ENCODE assay signal across 2 cellular contexts in genomic region chr1:43951021-43951985, GRCh38.
TF ChIP-seq lines count a peak whose summit lies in the region.

No MANE protein-coding gene starts in this region.

TF ChIP-seq in IMR-90, 13 proteins besides CTCF, POLR2A, EP300 and RAD21 (continued from another document):
- TF ChIP-seq ELK1 (IDR thresholded peaks at IDR 0.05; ENCODE audit: borderline replicate concordance, low read depth, low read length) (no peak), USF2 (IDR thresholded peaks at IDR 0.05; ENCODE audit: low read depth, low read length) (no peak), SMC3 (IDR thresholded peaks at IDR 0.05; ENCODE audit: low read depth, low read length) (no peak), NFE2L2 (IDR thresholded peaks at IDR 0.05; ENCODE audit: low read depth, low read length) (no peak), RFX5 (IDR thresholded peaks at IDR 0.05; ENCODE audit: low read depth, low read length) (no peak), CHD1 (IDR thresholded peaks at IDR 0.05; ENCODE audit: low read depth, low read length) (no peak), BHLHE40 (IDR thresholded peaks at IDR 0.05; ENCODE audit: low read depth, low read length) (no peak)

TF ChIP-seq in WTC11, 78 proteins besides CTCF, POLR2A, EP300 and RAD21:
- TF ChIP-seq ZNF532 (CRISPR knock-in tag; IDR thresholded peaks at IDR 0.05; ENCODE audit: borderline replicate concordance) (no peak), NFE2L1 (CRISPR knock-in tag; IDR thresholded peaks at IDR 0.05) (no peak), E2F5 (CRISPR knock-in tag; IDR thresholded peaks at IDR 0.05) (no peak), CDX4 (CRISPR knock-in tag; IDR thresholded peaks at IDR 0.05; ENCODE audit: borderline replicate concordance) (no peak), MYBL2 (CRISPR knock-in tag; IDR thresholded peaks at IDR 0.05) (no peak), FOXJ3 (CRISPR knock-in tag; IDR thresholded peaks at IDR 0.05; ENCODE audit: borderline replicate concordance) (no peak), ZBTB21 (CRISPR knock-in tag; IDR thresholded peaks at IDR 0.05; ENCODE audit: borderline replicate concordance) (no peak), ZNF671 (CRISPR knock-in tag; IDR thresholded peaks at IDR 0.05) (no peak), CREM (CRISPR knock-in tag; IDR thresholded peaks at IDR 0.05) (no peak), CBFB (CRISPR knock-in tag; IDR thresholded peaks at IDR 0.05; ENCODE audit: low read depth) (no peak), PRRX2 (CRISPR knock-in tag; IDR thresholded peaks at IDR 0.05) (no peak), FOXP1 (CRISPR knock-in tag; IDR thresholded peaks at IDR 0.05; ENCODE audit: borderline replicate concordance) (no peak), GRHL2 (CRISPR knock-in tag; IDR thresholded peaks at IDR 0.05; ENCODE audit: insufficient replicate concordance, severe bottlenecking) (no peak), ATF1 (CRISPR knock-in tag; IDR thresholded peaks at IDR 0.05) (no peak), ZNF219 (CRISPR knock-in tag; IDR thresholded peaks at IDR 0.05; ENCODE audit: borderline replicate concordance) (no peak), KAT7 (CRISPR knock-in tag; IDR thresholded peaks at IDR 0.05; ENCODE audit: borderline replicate concordance) (no peak), ATF3 (CRISPR knock-in tag; conservative IDR thresholded peaks at IDR 0.05) (no peak), ZNF263 (CRISPR knock-in tag; IDR thresholded peaks at IDR 0.05; ENCODE audit: low read depth) (no peak)
